In the genomic region with DNA sequence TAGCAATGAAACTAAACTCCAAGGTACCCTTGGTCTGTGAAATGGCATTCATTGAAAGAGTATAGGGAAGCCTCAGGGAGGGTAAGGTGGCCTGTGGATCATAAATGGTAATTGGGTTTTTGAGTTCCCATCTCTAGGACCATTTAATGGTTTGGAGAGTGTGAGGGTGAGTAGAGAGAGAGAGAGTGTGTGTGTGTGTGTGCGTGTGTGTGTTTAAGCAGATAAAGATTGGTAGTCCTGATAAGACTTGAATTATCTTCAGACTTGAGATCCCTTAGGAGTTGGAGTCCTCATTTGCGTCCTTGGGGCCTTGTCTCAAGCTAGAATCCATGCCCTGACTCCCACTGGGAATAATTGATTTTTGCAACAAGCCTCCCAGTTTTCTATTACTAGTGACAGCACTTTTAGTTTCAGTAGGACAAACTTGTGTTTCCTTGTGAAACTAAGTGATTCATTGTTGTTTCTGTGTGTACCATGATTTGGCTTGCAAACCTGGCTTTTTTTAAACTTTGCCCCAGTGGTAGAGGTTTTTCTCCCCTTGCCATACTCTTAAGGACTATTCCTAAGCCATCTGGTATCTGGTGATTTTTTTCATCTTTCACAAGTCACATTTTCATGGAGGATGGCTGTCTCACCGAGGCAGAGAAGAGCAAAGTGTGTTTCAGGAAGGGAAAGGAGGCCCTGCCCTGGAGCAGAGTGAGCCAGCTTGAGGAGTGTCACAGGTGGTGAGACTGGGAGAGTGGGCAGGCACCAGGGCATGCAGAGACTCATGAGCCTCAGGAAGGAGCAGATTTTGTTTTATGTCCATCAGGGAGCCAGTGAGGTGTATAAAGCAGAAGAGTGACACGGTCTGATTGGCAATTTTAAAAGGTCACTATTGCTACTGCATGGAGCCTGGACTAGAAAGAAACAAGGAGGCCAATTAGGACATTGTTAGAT, we compare ENCODE assay signal across 16 cellular contexts. TPM values are rescaled to one million over a fixed set of nuclear protein-coding genes. Genes with fewer than 3 reads are reported as not detected.
DNase-seq lines count a peak whose midpoint lies in the region; ATAC-seq and TF ChIP-seq lines count a peak whose summit lies in the region.
"Had no signal": no experiment of that assay in that cellular context is flagged by ENCODE, and none has a peak within 500 bp of the region (broad histone marks: within the 10 kb centered on the region; RNA-seq: fewer than 3 reads in every experiment).

No MANE protein-coding gene starts in this region.

- TF ChIP-seq CTCF in KMS-11 (conservative IDR thresholded peaks at IDR 0.05; ENCODE audit: low read depth, low read length) (no peak), epithelial cell of esophagus (IDR thresholded peaks at IDR 0.05; ENCODE audit: insufficient read depth, low read depth, low read length, missing control alignments) (no peak), Peyer's patch (IDR thresholded peaks at IDR 0.05) (no peak)

- peak overlapping the region in 1 of 2 donors; percentile 41 for H3K27ac Mint-ChIP-seq in natural killer cell treated with Interleukin-12 subunit alpha and Interleukin-12 subunit beta and Interleukin-15 and Interleukin-18, amount 100 ng/mL, for 72 hours
- H3K27ac Mint-ChIP-seq: activated naive CD4-positive, alpha-beta T cell treated with anti-CD3 and anti-CD28 coated beads, Interleukin-2, amount 50 U/mL, for 24 hours had no signal

- H3K27me3 ChIP-seq in KMS-11 (ENCODE audit: insufficient read depth, low read depth) (no peaks in the 10 kb centered on the region), Peyer's patch (no peaks in the 10 kb centered on the region)
- H3K27me3 ChIP-seq: heart right ventricle had no signal

- no peaks in the 10 kb centered on the region for H3K9me3 ChIP-seq in Peyer's patch
- H3K9me3 ChIP-seq: heart right ventricle had no signal

- peak overlapping the region; percentile 21; the same call in 1 of the 2 replicates for H3K27ac ChIP-seq in KMS-11
- H3K27ac ChIP-seq in Peyer's patch = no peak overlapping the region
- H3K27ac ChIP-seq: SK-N-MC had no signal

- peaks cover 28% of the 10 kb centered on the region for H3K36me3 Mint-ChIP-seq in natural killer cell treated with Interleukin-12 subunit alpha and Interleukin-12 subunit beta and Interleukin-15 and Interleukin-18, amount 100 ng/mL, for 72 hours

- no peaks in the 10 kb centered on the region for H3K27me3 Mint-ChIP-seq in natural killer cell treated with Interleukin-12 subunit alpha and Interleukin-12 subunit beta and Interleukin-15 and Interleukin-18, amount 100 ng/mL, for 72 hours
- H3K27me3 Mint-ChIP-seq: activated naive CD4-positive, alpha-beta T cell treated with anti-CD3 and anti-CD28 coated beads, Interleukin-2, amount 50 U/mL, for 24 hours had no signal

- H3K9me3 Mint-ChIP-seq in natural killer cell treated with Interleukin-12 subunit alpha and Interleukin-12 subunit beta and Interleukin-15 and Interleukin-18, amount 100 ng/mL, for 72 hours = no peaks in the 10 kb centered on the region
- H3K9me3 Mint-ChIP-seq: activated naive CD4-positive, alpha-beta T cell treated with anti-CD3 and anti-CD28 coated beads, Interleukin-2, amount 50 U/mL, for 24 hours had no signal

- peak overlapping the region; percentile 23; the same call in 1 of the 2 replicates for H3K4me2 ChIP-seq in KMS-11

- no peaks in the 10 kb centered on the region; the same call in 1 of the 2 replicates for H3K36me3 ChIP-seq in KMS-11 (ENCODE audit: insufficient read depth)
- peaks cover 0 to 48% (median 0%) of the 10 kb centered on the region in 3 donors for H3K36me3 ChIP-seq in Peyer's patch

- no peak overlapping the region for H3K9ac ChIP-seq in KMS-11

- peaks cover 4 to 16% of the 10 kb centered on the region in 2 donors for H3K4me1 Mint-ChIP-seq in natural killer cell treated with Interleukin-12 subunit alpha and Interleukin-12 subunit beta and Interleukin-15 and Interleukin-18, amount 100 ng/mL, for 72 hours (ENCODE audit: low read depth in 2 of 2)

- no peak overlapping the region for H2AFZ ChIP-seq in KMS-11 (ENCODE audit: low read depth)

- peaks cover 22% of the 10 kb centered on the region for H3K4me1 ChIP-seq in KMS-11 (ENCODE audit: low read depth, poor library complexity, severe bottlenecking)
- peaks cover 0 to 10% (median 0%) of the 10 kb centered on the region in 4 donors for H3K4me1 ChIP-seq in Peyer's patch

- no peak overlapping the region for H3K4me3 Mint-ChIP-seq in natural killer cell treated with Interleukin-12 subunit alpha and Interleukin-12 subunit beta and Interleukin-15 and Interleukin-18, amount 100 ng/mL, for 72 hours
- H3K4me3 Mint-ChIP-seq: activated naive CD4-positive, alpha-beta T cell treated with anti-CD3 and anti-CD28 coated beads, Interleukin-2, amount 50 U/mL, for 24 hours had no signal

- H3K4me3 ChIP-seq in KMS-11 (IDR thresholded peaks at IDR 0.05; ENCODE audit: insufficient read depth, low read depth, low read length) (no peak overlapping the region), epithelial cell of esophagus (ENCODE audit: low read length) (no peak overlapping the region), Peyer's patch (no peak overlapping the region)
- H3K4me3 ChIP-seq: heart right ventricle, SK-N-MC had no signal

- ATAC-seq in GM19395 (IDR thresholded peaks at IDR 0.05; ENCODE audit: unreplicated experiment) (peak; percentile 66), HG03442 (IDR thresholded peaks at IDR 0.05; ENCODE audit: unreplicated experiment) (no peak)
- no peak for ATAC-seq in natural killer cell treated with Interleukin-12 subunit alpha and Interleukin-12 subunit beta and Interleukin-15 and Interleukin-18, amount 100 ng/mL, for 72 hours
- ATAC-seq: heart right ventricle, left cardiac atrium had no signal

- no peaks in the 10 kb centered on the region for H3K79me2 ChIP-seq in KMS-11 (ENCODE audit: insufficient read depth, low read depth)

- H4K20me1 ChIP-seq in KMS-11 (ENCODE audit: insufficient read depth) = no peaks in the 10 kb centered on the region

- peak; percentile 67 for DNase-seq in G401 (ENCODE audit: low spot score)
- DNase-seq in epithelial cell of esophagus (ENCODE audit: low read depth) = peak; percentile 84
- no peak for DNase-seq in natural killer cell treated with Interleukin-12 subunit alpha and Interleukin-12 subunit beta and Interleukin-15 and Interleukin-18, amount 100 ng/mL, for 72 hours (ENCODE audit: low spot score)
- no peak for DNase-seq in anterior cingulate cortex (lab: John Stamatoyannopoulos, UW)
- DNase-seq in Peyer's patch = no peak
- DNase-seq: AML-193; DMS53; heart right ventricle; left cardiac atrium; stimulated activated CD4-positive, alpha-beta T cell treated with anti-CD3 and anti-CD28 coated beads, Interleukin-1b, Interleukin-23, amount 100 ng/mL, for 48 hours; stimulated activated CD8-positive, alpha-beta memory T cell treated with anti-CD3 and anti-CD28 coated beads, Interleukin-4, amount 100 ng/mL, for 48 hours had no signal

- no peak for TF ChIP-seq POLR2A in Peyer's patch (IDR thresholded peaks at IDR 0.05)

- in situ Hi-C loops in G401 (cut with HindIII; ENCODE audit: low sequenced_read_pairs) = no loop called here

RNA-seq across cellular contexts. Expression of a gene that starts 26.7 kb away (rescaled TPM):
- 33.2 and 48.1 TPM in 2 replicates for total RNA-seq in G401 (2014; rRNA removed; shearing (Covaris generic))
- total RNA-seq in natural killer cell treated with Interleukin-12 subunit alpha and Interleukin-12 subunit beta and Interleukin-15 and Interleukin-18, amount 100 ng/mL, for 72 hours = 10 to 100 TPM; 38.7 to 53.7 TPM
- 10 to 100 TPM; 24.4 to 83.3 (median 28.2) TPM for total RNA-seq in Peyer's patch

RNA-seq across cellular contexts. Expression of a gene that starts 35.1 kb away (rescaled TPM):
- 0.86 TPM in 1 of 2 replicates, not detected in the other for total RNA-seq in G401 (2014; rRNA removed; shearing (Covaris generic))
- total RNA-seq in natural killer cell treated with Interleukin-12 subunit alpha and Interleukin-12 subunit beta and Interleukin-15 and Interleukin-18, amount 100 ng/mL, for 72 hours = 1 to 10 TPM; 1.4 to 7.3 TPM
- total RNA-seq in Peyer's patch = 10 to 100 TPM in 3 of 4 donors, 1 to 10 TPM in 1; 4.9 to 82.5 (median 31.6) TPM

Comparison
In these comparisons a context has a peak if more than half of its experiments do, and no peak if none do; other contexts are left out.
1. DNase-seq: peak in G401 (single experiment) and epithelial cell of esophagus (single experiment); none in natural killer cell treated with Interleukin-12 subunit alpha and Interleukin-12 subunit beta and Interleukin-15 and Interleukin-18, amount 100 ng/mL, for 72 hours (single experiment), anterior cingulate cortex (0 of 58) and Peyer's patch (0 of 3).